In genomic region chr10:79084012-79084971, GRCh38 we compare ENCODE assay signal across 1 cellular context.
TF ChIP-seq lines count a peak whose summit lies in the region.

No MANE protein-coding gene starts in this region.

TF ChIP-seq in GM12878, 131 proteins besides CTCF, POLR2A, EP300 and RAD21 (continued from another document):
- TF ChIP-seq, protein P1, sequence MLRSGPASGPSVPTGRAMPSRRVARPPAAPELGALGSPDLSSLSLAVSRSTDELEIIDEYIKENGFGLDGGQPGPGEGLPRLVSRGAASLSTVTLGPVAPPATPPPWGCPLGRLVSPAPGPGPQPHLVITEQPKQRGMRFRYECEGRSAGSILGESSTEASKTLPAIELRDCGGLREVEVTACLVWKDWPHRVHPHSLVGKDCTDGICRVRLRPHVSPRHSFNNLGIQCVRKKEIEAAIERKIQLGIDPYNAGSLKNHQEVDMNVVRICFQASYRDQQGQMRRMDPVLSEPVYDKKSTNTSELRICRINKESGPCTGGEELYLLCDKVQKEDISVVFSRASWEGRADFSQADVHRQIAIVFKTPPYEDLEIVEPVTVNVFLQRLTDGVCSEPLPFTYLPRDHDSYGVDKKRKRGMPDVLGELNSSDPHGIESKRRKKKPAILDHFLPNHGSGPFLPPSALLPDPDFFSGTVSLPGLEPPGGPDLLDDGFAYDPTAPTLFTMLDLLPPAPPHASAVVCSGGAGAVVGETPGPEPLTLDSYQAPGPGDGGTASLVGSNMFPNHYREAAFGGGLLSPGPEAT (IDR thresholded peaks at IDR 0.05; ENCODE audit: low read depth): peak; percentile 22; the same call in 1 of the 2 replicates
- TF ChIP-seq SREBF1 (IDR thresholded peaks at IDR 0.05; ENCODE audit: low read length): no peak
- TF ChIP-seq IKZF1 (conservative IDR thresholded peaks at IDR 0.05): peak; percentile 10; the same call in 1 of the 2 replicates
- TF ChIP-seq NR2F1 (conservative IDR thresholded peaks at IDR 0.05): 0 out of 2 replicates have a peak, but pooled peaks have one; percentile 51
- TF ChIP-seq SP1 (IDR thresholded peaks at IDR 0.05; ENCODE audit: low read depth, low read length): no peak
- no peak for TF ChIP-seq TARDBP (IDR thresholded peaks at IDR 0.05; ENCODE audit: borderline replicate concordance)
- TF ChIP-seq, protein P2, sequence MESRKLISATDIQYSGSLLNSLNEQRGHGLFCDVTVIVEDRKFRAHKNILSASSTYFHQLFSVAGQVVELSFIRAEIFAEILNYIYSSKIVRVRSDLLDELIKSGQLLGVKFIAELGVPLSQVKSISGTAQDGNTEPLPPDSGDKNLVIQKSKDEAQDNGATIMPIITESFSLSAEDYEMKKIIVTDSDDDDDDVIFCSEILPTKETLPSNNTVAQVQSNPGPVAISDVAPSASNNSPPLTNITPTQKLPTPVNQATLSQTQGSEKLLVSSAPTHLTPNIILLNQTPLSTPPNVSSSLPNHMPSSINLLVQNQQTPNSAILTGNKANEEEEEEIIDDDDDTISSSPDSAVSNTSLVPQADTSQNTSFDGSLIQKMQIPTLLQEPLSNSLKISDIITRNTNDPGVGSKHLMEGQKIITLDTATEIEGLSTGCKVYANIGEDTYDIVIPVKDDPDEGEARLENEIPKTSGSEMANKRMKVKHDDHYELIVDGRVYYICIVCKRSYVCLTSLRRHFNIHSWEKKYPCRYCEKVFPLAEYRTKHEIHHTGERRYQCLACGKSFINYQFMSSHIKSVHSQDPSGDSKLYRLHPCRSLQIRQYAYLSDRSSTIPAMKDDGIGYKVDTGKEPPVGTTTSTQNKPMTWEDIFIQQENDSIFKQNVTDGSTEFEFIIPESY (IDR thresholded peaks at IDR 0.05): no peak
- TF ChIP-seq STAT3 (IDR thresholded peaks at IDR 0.05; ENCODE audit: low read depth, low read length): no peak
- peak; percentile 69 for TF ChIP-seq SMAD1 (IDR thresholded peaks at IDR 0.05; ENCODE audit: low read depth, partially characterized antibody)
- TF ChIP-seq STAT1 (conservative IDR thresholded peaks at IDR 0.05): no peak
TF ChIP-seq in GM12878: peak in this region for 5.
